1 cellular context compared by ENCODE assay signal in genomic region chr13:97856001-97856675, GRCh38.
TF ChIP-seq lines count a peak whose summit lies in the region.

No MANE protein-coding gene starts in this region.

TF ChIP-seq in GM12878, 131 proteins besides CTCF, POLR2A, EP300 and RAD21 (continued from another document):
- TF ChIP-seq IRF3 (IDR thresholded peaks at IDR 0.05) = no peak
- no peak for TF ChIP-seq SIX5 (IDR thresholded peaks at IDR 0.05; ENCODE audit: low read depth, low read length, severe bottlenecking)
- no peak for TF ChIP-seq NR2C2 (IDR thresholded peaks at IDR 0.05; ENCODE audit: borderline replicate concordance, control insufficient read depth, insufficient read length, low read depth)
- TF ChIP-seq HSF1 (IDR thresholded peaks at IDR 0.05; ENCODE audit: low read depth, low read length) = no peak
- no peak for TF ChIP-seq IRF4 (IDR thresholded peaks at IDR 0.05; ENCODE audit: low read depth, low read length)
- no peak for TF ChIP-seq EED (IDR thresholded peaks at IDR 0.05; ENCODE audit: low read depth)
- no peak for TF ChIP-seq SMAD1 (IDR thresholded peaks at IDR 0.05; ENCODE audit: low read depth, partially characterized antibody)
